In the genomic region with DNA sequence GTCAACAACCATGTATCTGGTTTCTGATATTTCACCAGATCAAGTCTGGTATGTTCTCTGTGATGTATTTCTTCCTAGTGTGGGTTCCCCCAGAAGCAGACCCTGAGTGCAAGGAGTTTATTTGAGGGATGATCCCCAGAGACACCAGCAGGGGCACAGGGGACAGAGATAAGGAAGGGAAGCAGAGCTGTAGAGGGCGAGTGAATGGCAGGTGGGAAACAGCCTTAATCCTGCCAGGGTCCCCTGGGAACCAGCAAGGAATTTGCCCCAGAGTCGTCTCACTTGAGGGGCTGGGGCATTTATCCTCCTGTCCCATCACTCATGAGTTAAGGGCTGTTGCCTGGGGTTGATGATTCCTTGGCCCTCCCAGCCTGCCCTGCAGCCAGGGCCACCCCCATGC, we compare ENCODE assay signal across 14 cellular contexts.
DNase-seq lines count a peak whose midpoint lies in the region; ATAC-seq and TF ChIP-seq lines count a peak whose summit lies in the region.
"Had no signal": no experiment of that assay in that cellular context is flagged by ENCODE, and none has a peak within 500 bp of the region (broad histone marks: within the 10 kb centered on the region; RNA-seq: fewer than 3 reads in every experiment).

No MANE protein-coding gene starts in this region.

- no peak overlapping the region for H3K9ac ChIP-seq in Loucy (ENCODE audit: low read depth, low read length, poor library complexity, severe bottlenecking)

- intact Hi-C loops in Caco-2 (cut with micrococcal nuclease; ENCODE audit: unreplicated experiment), result no loop called here
- intact Hi-C loops in activated B cell treated with CpG ODN at 0.5 μM for 24 hours (cut with micrococcal nuclease), result no loop called here

- H3K9me3 ChIP-seq in Caco-2 (no peaks in the 10 kb centered on the region), Loucy (ENCODE audit: insufficient read depth, low read depth, low read length) (no peaks in the 10 kb centered on the region), neutrophil (no peaks in the 10 kb centered on the region)
- H3K9me3 ChIP-seq: HAP-1 had no signal

- H3K27ac Mint-ChIP-seq in Caco-2 (ENCODE audit: unreplicated experiment) (no peak overlapping the region), activated B cell treated with CpG ODN at 0.5 μM for 24 hours (peak overlapping the region; percentile 24)
- no peak overlapping the region for H3K27ac Mint-ChIP-seq in activated T-cell treated with anti-CD3 and anti-CD28 coated beads, Interleukin-2, amount 50 U/mL, for 24 hours
- H3K27ac Mint-ChIP-seq: CD8-positive, alpha-beta T cell had no signal

- no peaks in the 10 kb centered on the region for H3K27me3 Mint-ChIP-seq in Caco-2 (ENCODE audit: insufficient read depth, unreplicated experiment)
- H3K27me3 Mint-ChIP-seq in activated B cell treated with CpG ODN at 0.5 μM for 24 hours, result no peaks in the 10 kb centered on the region
- peaks cover 66% of the 10 kb centered on the region for H3K27me3 Mint-ChIP-seq in activated T-cell treated with anti-CD3 and anti-CD28 coated beads, Interleukin-2, amount 50 U/mL, for 24 hours

- H3K4me3 ChIP-seq in Caco-2 (ENCODE audit: low read depth, low read length), result no peak overlapping the region
- no peak overlapping the region for H3K4me3 ChIP-seq in Loucy (ENCODE audit: low read length, poor library complexity, severe bottlenecking)
- no peak overlapping the region for H3K4me3 ChIP-seq in neutrophil (ENCODE audit: low read depth in 1 of 2, low read length in 1 of 2)
- H3K4me3 ChIP-seq: HAP-1 had no signal

- H3K36me3 Mint-ChIP-seq in Caco-2 (ENCODE audit: insufficient read depth, unreplicated experiment) (peaks cover 10% of the 10 kb centered on the region), activated B cell treated with CpG ODN at 0.5 μM for 24 hours (ENCODE audit: low read depth) (no peaks in the 10 kb centered on the region)
- H3K36me3 Mint-ChIP-seq in activated T-cell treated with anti-CD3 and anti-CD28 coated beads, Interleukin-2, amount 50 U/mL, for 24 hours (ENCODE audit: low read depth), result no peaks in the 10 kb centered on the region
- H3K36me3 Mint-ChIP-seq: CD8-positive, alpha-beta T cell had no signal

- CTCF ChIA-PET in Caco-2 (lab: Charles Lee) (no interaction called here), activated B cell treated with CpG ODN at 0.5 μM for 24 hours (lab: Charles Lee) (no interaction called here)

- H3K27me3 ChIP-seq in Caco-2 (replicated peaks; ENCODE audit: control insufficient read depth, insufficient read depth, low read length) (no peaks in the 10 kb centered on the region), Loucy (ENCODE audit: insufficient read depth, low read length, poor library complexity, severe bottlenecking) (no peaks in the 10 kb centered on the region), neutrophil (no peaks in the 10 kb centered on the region)

- H3K9me3 Mint-ChIP-seq in Caco-2 (ENCODE audit: unreplicated experiment) (no peaks in the 10 kb centered on the region), activated B cell treated with CpG ODN at 0.5 μM for 24 hours (no peaks in the 10 kb centered on the region)
- H3K9me3 Mint-ChIP-seq in activated T-cell treated with anti-CD3 and anti-CD28 coated beads, Interleukin-2, amount 50 U/mL, for 24 hours, result no peaks in the 10 kb centered on the region
- H3K9me3 Mint-ChIP-seq: CD8-positive, alpha-beta T cell had no signal

- H3F3A ChIP-seq in Loucy (ENCODE audit: low read depth), result no peaks in the 10 kb centered on the region

- DNase-seq in Caco-2 (no peak), activated B cell treated with CpG ODN at 0.5 μM for 24 hours (no peak)
- DNase-seq in activated T-cell treated with anti-CD3 and anti-CD28 coated beads, Interleukin-2, amount 50 U/mL, for 24 hours, result no peak
- DNase-seq: CD8-positive, alpha-beta T cell; DMS 273 treated with DMSO at 0.1 percent for 48 hours; NCI-H1417 treated with DMSO at 0.1 percent for 48 hours; NCI-H1930; NCI-H774 had no signal

- no peak for TF ChIP-seq CTCF in Caco-2 (IDR thresholded peaks at IDR 0.05; ENCODE audit: insufficient read depth in 1 of 2, low read depth in 1 of 2, low read length in 1 of 2, severe bottlenecking in 1 of 2, unreplicated experiment in 1 of 2)
- no peak for TF ChIP-seq CTCF in Loucy (conservative IDR thresholded peaks at IDR 0.05; ENCODE audit: low read length)
- TF ChIP-seq CTCF in activated B cell treated with CpG ODN at 0.5 μM for 24 hours (IDR thresholded peaks at IDR 0.05), result no peak
- TF ChIP-seq CTCF in neutrophil (IDR thresholded peaks at IDR 0.05), result no peak

- H2AFZ ChIP-seq in Loucy (ENCODE audit: low read length), result no peak overlapping the region

- peak overlapping the region; percentile 54 for H3K27ac ChIP-seq in neutrophil

- no TSS peak for BruUV-seq in Caco-2 (replicated peaks; lab: Mats Ljungman, UMichigan)

- H3K4me3 Mint-ChIP-seq in Caco-2 (ENCODE audit: unreplicated experiment), result peak overlapping the region; percentile 21
- H3K4me3 Mint-ChIP-seq in activated B cell treated with CpG ODN at 0.5 μM for 24 hours, result no peak overlapping the region
- no peak overlapping the region for H3K4me3 Mint-ChIP-seq in activated T-cell treated with anti-CD3 and anti-CD28 coated beads, Interleukin-2, amount 50 U/mL, for 24 hours
- H3K4me3 Mint-ChIP-seq: CD8-positive, alpha-beta T cell had no signal

- H3K4me2 ChIP-seq in Loucy (ENCODE audit: low read depth, low read length, poor library complexity, severe bottlenecking), result peak overlapping the region; percentile 31

- peaks cover 24% of the 10 kb centered on the region for H3K4me1 Mint-ChIP-seq in Caco-2 (ENCODE audit: low read depth, unreplicated experiment)
- H3K4me1 Mint-ChIP-seq in activated B cell treated with CpG ODN at 0.5 μM for 24 hours, result peaks cover 35% of the 10 kb centered on the region
- peaks cover 30% of the 10 kb centered on the region for H3K4me1 Mint-ChIP-seq in activated T-cell treated with anti-CD3 and anti-CD28 coated beads, Interleukin-2, amount 50 U/mL, for 24 hours (ENCODE audit: low read depth)

- no peaks in the 10 kb centered on the region for H4K20me1 ChIP-seq in Loucy (ENCODE audit: insufficient read depth, low read length, poor library complexity, severe bottlenecking)

- H3K4me1 ChIP-seq in Caco-2, result peaks cover 22% of the 10 kb centered on the region
- H3K4me1 ChIP-seq in Loucy (ENCODE audit: insufficient read depth, low read length, poor library complexity, severe bottlenecking), result peaks cover 8% of the 10 kb centered on the region
- peaks cover 7 to 11% of the 10 kb centered on the region in 2 experiments for H3K4me1 ChIP-seq in neutrophil (ENCODE audit: control insufficient read depth in 1 of 2, insufficient read depth in 1 of 2, low read depth in 1 of 2, low read length in 1 of 2)
- H3K4me1 ChIP-seq: HAP-1 had no signal

- no peaks in the 10 kb centered on the region for H3K9me2 ChIP-seq in Loucy (replicated peaks; ENCODE audit: low read depth, low read length)

- H3K36me3 ChIP-seq in Caco-2 (ENCODE audit: control insufficient read depth, insufficient read depth, low read length) (no peaks in the 10 kb centered on the region), Loucy (ENCODE audit: insufficient read depth, low read length) (no peaks in the 10 kb centered on the region), neutrophil (no peaks in the 10 kb centered on the region)
- H3K36me3 ChIP-seq: HAP-1 had no signal

- POLR2A ChIA-PET in Caco-2 (lab: Charles Lee) (no interaction called here), activated B cell treated with CpG ODN at 0.5 μM for 24 hours (lab: Charles Lee) (no interaction called here)

- no peaks in the 10 kb centered on the region for H3K79me2 ChIP-seq in Loucy (ENCODE audit: insufficient read depth, low read length)

- ATAC-seq in activated B cell treated with CpG ODN at 0.5 μM for 24 hours (ENCODE audit: low read depth) (no peak), GM21723 (IDR thresholded peaks at IDR 0.05; ENCODE audit: unreplicated experiment) (no peak), HG03432 (IDR thresholded peaks at IDR 0.05; ENCODE audit: unreplicated experiment) (no peak)
- ATAC-seq: CD8-positive, alpha-beta T cell; Panc1 had no signal
